Comparison of ENCODE assay signal across 8 cellular contexts in the genomic region with DNA sequence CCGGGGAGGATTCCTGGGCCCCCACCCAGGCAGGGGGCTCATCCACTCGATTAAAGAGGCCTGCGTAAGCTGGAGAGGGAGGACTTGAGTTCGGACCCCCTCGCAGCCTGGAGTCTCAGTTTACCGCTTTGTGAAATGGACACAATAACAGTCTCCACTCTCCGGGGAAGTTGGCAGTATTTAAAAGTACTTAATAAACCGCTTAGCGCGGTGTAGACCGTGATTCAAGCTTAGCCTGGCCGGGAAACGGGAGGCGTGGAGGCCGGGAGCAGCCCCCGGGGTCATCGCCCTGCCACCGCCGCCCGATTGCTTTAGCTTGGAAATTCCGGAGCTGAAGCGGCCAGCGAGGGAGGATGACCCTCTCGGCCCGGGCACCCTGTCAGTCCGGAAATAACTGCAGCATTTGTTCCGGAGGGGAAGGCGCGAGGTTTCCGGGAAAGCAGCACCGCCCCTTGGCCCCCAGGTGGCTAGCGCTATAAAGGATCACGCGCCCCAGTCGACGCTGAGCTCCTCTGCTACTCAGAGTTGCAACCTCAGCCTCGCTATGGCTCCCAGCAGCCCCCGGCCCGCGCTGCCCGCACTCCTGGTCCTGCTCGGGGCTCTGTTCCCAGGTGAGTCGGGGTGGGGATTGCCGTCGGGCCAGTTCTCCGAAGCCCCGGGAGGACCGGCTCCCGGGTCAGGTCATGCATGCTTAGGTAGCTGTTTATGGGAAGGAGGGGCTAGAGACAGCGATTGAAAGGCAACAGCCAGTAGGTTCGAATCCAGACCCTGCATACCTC. TPM values are rescaled to one million over a fixed set of nuclear protein-coding genes. Genes with fewer than 3 reads are reported as not detected.
DNase-seq lines count a peak whose midpoint lies in the region; ATAC-seq and TF ChIP-seq lines count a peak whose summit lies in the region.

TSS of gene ICAM1 (plus strand) at position 505 of the 779 bp plus-strand sequence. CDS start at position 545, 40 bp downstream.

- H3K36me3 Mint-ChIP-seq in Caco-2 (ENCODE audit: insufficient read depth, unreplicated experiment): peaks cover 11% of the 10 kb centered on the region
- H3K36me3 Mint-ChIP-seq in central memory CD8-positive, alpha-beta T cell (ENCODE audit: insufficient read depth): peaks cover 17% of the 10 kb centered on the region

- H3K4me3 ChIP-seq in Caco-2 (ENCODE audit: low read depth, low read length) (peak within 1 kb of the TSS; percentile 61), Loucy (ENCODE audit: low read length, poor library complexity, severe bottlenecking) (peak within 1 kb of the TSS; percentile 73), left lung (peak within 1 kb of the TSS; percentile 51 to 65)

- H3K4me2 ChIP-seq in Loucy (ENCODE audit: low read depth, low read length, poor library complexity, severe bottlenecking): peak within 1 kb of the TSS; percentile 70

- peak within 1 kb of the TSS; percentile 75 for H3K9ac ChIP-seq in Loucy (ENCODE audit: low read depth, low read length, poor library complexity, severe bottlenecking)

- no peak within 1 kb of the TSS for H3K27ac Mint-ChIP-seq in Caco-2 (ENCODE audit: unreplicated experiment)
- H3K27ac Mint-ChIP-seq in central memory CD8-positive, alpha-beta T cell (ENCODE audit: low read depth): peak within 1 kb of the TSS; percentile 94

- peak within 1 kb of the TSS; percentile 70 for H3K4me3 Mint-ChIP-seq in Caco-2 (ENCODE audit: unreplicated experiment)
- peak within 1 kb of the TSS; percentile 83 for H3K4me3 Mint-ChIP-seq in central memory CD8-positive, alpha-beta T cell

- intact Hi-C loops in Caco-2 (cut with micrococcal nuclease; ENCODE audit: unreplicated experiment): loop anchor here (2.0 kb wide), 1 partner anchor 16 kb away; the partner anchor contains the start of gene ICAM4
- intact Hi-C loops in left lung (cut with DNase I): loop anchor here in 1 of 2 donors (5.0 kb wide), 1 partner anchor 121 kb away; no protein-coding TSS in a partner anchor

- peaks cover 13% of the 10 kb centered on the region; the same call in 1 of the 2 replicates for H3K4me1 ChIP-seq in Caco-2
- peaks cover 21% of the 10 kb centered on the region for H3K4me1 ChIP-seq in Loucy (ENCODE audit: insufficient read depth, low read length, poor library complexity, severe bottlenecking)
- H3K4me1 ChIP-seq in left lung: peaks cover 3 to 69% of the 10 kb centered on the region in 2 donors

- no peaks in the 10 kb centered on the region for H3K27me3 Mint-ChIP-seq in Caco-2 (ENCODE audit: insufficient read depth, unreplicated experiment)
- H3K27me3 Mint-ChIP-seq in central memory CD8-positive, alpha-beta T cell: no peaks in the 10 kb centered on the region

- DNase-seq in Caco-2: peak; percentile 79 to 82
- DNase-seq in activated CD4-positive, CD25-positive, alpha-beta regulatory T cell treated with anti-CD3 and anti-CD28 coated beads, Interleukin-2, amount 50 U/mL, for 16 hours (ENCODE audit: low read depth, low spot score): peak; percentile 56
- DNase-seq in central memory CD8-positive, alpha-beta T cell (ENCODE audit: low spot score in 2 of 2): peak; percentile 53 to 66
- peak; percentile 93 to 96 for DNase-seq in left lung
- peak in 2 of 3 experiments; percentile 43 to 76 for DNase-seq in stimulated activated CD4-positive, alpha-beta T cell treated with anti-CD3 and anti-CD28 coated beads, TNF-alpha, amount 100 ng/mL, for 24 hours (ENCODE audit: low read depth in 3 of 3)
- DNase-seq in NCI-H1694 (lab: John Stamatoyannopoulos, UW): no peak

- H3K9me3 ChIP-seq in Caco-2 (no peaks in the 10 kb centered on the region), Loucy (ENCODE audit: insufficient read depth, low read depth, low read length) (no peaks in the 10 kb centered on the region), left lung (no peaks in the 10 kb centered on the region)

- H3K27me3 ChIP-seq in Caco-2 (replicated peaks; ENCODE audit: control insufficient read depth, insufficient read depth, low read length) (no peaks in the 10 kb centered on the region), Loucy (ENCODE audit: insufficient read depth, low read length, poor library complexity, severe bottlenecking) (no peaks in the 10 kb centered on the region), left lung (no peaks in the 10 kb centered on the region)

- no peaks in the 10 kb centered on the region for H3F3A ChIP-seq in Loucy (ENCODE audit: low read depth)

- H3K4me1 Mint-ChIP-seq in Caco-2 (ENCODE audit: low read depth, unreplicated experiment): peaks cover 6% of the 10 kb centered on the region
- peaks cover 43% of the 10 kb centered on the region for H3K4me1 Mint-ChIP-seq in central memory CD8-positive, alpha-beta T cell

- TF ChIP-seq CTCF in Caco-2 (IDR thresholded peaks at IDR 0.05; ENCODE audit: insufficient read depth in 1 of 2, low read depth in 1 of 2, low read length in 1 of 2, severe bottlenecking in 1 of 2, unreplicated experiment in 1 of 2): peak in 1 of 2 experiments; percentile 27
- TF ChIP-seq CTCF in Loucy (conservative IDR thresholded peaks at IDR 0.05; ENCODE audit: low read length): no peak
- peak in 1 of 2 donors; percentile 31 for TF ChIP-seq CTCF in left lung (IDR thresholded peaks at IDR 0.05)

- H3K36me3 ChIP-seq in Caco-2 (ENCODE audit: control insufficient read depth, insufficient read depth, low read length) (no peaks in the 10 kb centered on the region), Loucy (ENCODE audit: insufficient read depth, low read length) (no peaks in the 10 kb centered on the region), left lung (peaks cover 0 to 33% of the 10 kb centered on the region in 2 donors)

- no peaks in the 10 kb centered on the region for H3K9me2 ChIP-seq in Loucy (replicated peaks; ENCODE audit: low read depth, low read length)

- no peaks in the 10 kb centered on the region for H3K9me3 Mint-ChIP-seq in Caco-2 (ENCODE audit: unreplicated experiment)
- H3K9me3 Mint-ChIP-seq in central memory CD8-positive, alpha-beta T cell: no peaks in the 10 kb centered on the region

- POLR2A ChIA-PET in Caco-2 (lab: Charles Lee): interaction anchor here (0.6 to 1.9 kb wide), 12 partner anchors 10 to 452 kb away, joined by 3 to 22 read pairs (median 4); partner anchors contain the start of genes FBXL12, ICAM4, ICAM5 and TYK2

- ATAC-seq in GM21390 (IDR thresholded peaks at IDR 0.05; ENCODE audit: unreplicated experiment) (peak; percentile 49), left lung (peak; percentile 75)
- ATAC-seq in central memory CD8-positive, alpha-beta T cell (replicated peaks; ENCODE audit: extremely low read depth, poor library complexity, severe bottlenecking): peak; percentile 60

- BruUV-seq in Caco-2 (replicated peaks; lab: Mats Ljungman, UMichigan): TSS peak; percentile 98

- CTCF ChIA-PET in Caco-2 (lab: Charles Lee): interaction anchor here (0.6 to 3.7 kb wide), 14 partner anchors 11 to 138 kb away, joined by 3 to 73 read pairs (median 6); partner anchors contain the start of genes ICAM5, RAVER1 and TYK2

- peak within 1 kb of the TSS; percentile 85 for H2AFZ ChIP-seq in Loucy (ENCODE audit: low read length)

- H3K79me2 ChIP-seq in Loucy (ENCODE audit: insufficient read depth, low read length): peaks cover 9% of the 10 kb centered on the region; the same call in 1 of the 2 replicates

- H3K27ac ChIP-seq in left lung: peak within 1 kb of the TSS; percentile 96 to 99

- H4K20me1 ChIP-seq in Loucy (ENCODE audit: insufficient read depth, low read length, poor library complexity, severe bottlenecking): no peaks in the 10 kb centered on the region

RNA-seq across cellular contexts. Expression of gene ICAM1, which starts in this region (rescaled TPM):
- total RNA-seq in Caco-2 (2022): 15.7 and 17.9 TPM in 2 replicates
- 100 to 1,000 TPM; 149 to 497 TPM for total RNA-seq in left lung
